1 cellular context compared by ENCODE assay signal in the genomic region with DNA sequence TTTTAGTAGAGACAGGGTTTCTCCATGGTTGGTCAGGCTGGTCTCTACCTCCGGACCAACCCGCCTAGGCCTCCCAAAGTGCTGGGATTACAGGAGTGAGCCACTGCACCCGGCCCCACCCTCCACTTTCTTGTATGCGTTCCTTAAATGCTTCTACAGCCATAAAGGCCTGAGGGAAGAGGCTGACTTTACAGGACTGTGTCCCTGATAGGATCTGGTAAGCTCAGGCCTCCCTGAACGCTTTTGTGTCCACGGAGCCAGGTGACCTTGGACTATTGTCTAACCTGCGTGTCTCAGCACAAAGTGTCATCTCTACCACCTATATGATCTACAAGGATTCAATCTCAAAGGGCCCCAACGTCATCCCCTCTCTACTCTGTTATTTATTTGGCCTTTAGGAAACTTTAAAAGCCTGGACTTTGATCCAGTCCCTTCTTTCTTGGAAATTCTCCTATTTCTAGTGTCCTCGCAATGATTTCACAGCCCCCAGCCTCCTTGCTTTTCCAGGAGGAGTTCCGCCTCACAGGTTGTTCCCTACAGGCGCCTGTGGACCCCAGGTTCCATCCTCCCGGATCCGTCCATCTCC.
TF ChIP-seq lines count a peak whose summit lies in the region.

No MANE protein-coding gene starts in this region.

TF ChIP-seq in K562, 482 proteins besides CTCF, POLR2A, EP300 and RAD21:
- TF ChIP-seq, protein P1, sequence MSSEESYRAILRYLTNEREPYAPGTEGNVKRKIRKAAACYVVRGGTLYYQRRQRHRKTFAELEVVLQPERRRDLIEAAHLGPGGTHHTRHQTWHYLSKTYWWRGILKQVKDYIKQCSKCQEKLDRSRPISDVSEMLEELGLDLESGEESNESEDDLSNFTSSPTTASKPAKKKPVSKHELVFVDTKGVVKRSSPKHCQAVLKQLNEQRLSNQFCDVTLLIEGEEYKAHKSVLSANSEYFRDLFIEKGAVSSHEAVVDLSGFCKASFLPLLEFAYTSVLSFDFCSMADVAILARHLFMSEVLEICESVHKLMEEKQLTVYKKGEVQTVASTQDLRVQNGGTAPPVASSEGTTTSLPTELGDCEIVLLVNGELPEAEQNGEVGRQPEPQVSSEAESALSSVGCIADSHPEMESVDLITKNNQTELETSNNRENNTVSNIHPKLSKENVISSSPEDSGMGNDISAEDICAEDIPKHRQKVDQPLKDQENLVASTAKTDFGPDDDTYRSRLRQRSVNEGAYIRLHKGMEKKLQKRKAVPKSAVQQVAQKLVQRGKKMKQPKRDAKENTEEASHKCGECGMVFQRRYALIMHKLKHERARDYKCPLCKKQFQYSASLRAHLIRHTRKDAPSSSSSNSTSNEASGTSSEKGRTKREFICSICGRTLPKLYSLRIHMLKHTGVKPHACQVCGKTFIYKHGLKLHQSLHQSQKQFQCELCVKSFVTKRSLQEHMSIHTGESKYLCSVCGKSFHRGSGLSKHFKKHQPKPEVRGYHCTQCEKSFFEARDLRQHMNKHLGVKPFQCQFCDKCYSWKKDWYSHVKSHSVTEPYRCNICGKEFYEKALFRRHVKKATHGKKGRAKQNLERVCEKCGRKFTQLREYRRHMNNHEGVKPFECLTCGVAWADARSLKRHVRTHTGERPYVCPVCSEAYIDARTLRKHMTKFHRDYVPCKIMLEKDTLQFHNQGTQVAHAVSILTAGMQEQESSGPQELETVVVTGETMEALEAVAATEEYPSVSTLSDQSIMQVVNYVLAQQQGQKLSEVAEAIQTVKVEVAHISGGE (CRISPR knock-in tag; IDR thresholded peaks at IDR 0.05): peak in 1 of 3 experiments; percentile 2; a peak in 1 of 6 replicates
- TF ChIP-seq RAD51 (IDR thresholded peaks at IDR 0.05; ENCODE audit: borderline replicate concordance, low read depth): no peak
